18 cellular contexts compared by ENCODE assay signal in the genomic region with DNA sequence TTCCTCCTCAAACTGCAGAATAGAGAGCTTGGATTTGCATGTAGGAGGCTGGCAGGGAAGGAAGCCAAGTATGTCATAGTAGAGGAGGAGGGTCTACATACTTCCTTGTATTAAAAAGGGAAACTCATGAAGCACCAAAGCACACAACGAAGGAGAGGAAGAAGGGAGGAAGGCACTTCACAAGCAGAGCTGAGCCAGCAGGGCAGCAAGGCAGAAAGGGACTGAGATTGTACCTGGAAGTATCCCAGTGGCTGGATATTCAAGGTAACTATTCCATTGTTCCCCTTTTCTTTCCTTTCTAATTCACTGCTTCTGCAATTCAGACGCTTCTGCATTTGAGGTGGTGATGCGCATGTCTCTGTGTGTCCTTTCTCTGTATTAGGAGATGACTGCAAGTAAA.
"Had no signal": no experiment of that assay in that cellular context is flagged by ENCODE, and none has a peak within 500 bp of the region (broad histone marks: within the 10 kb centered on the region; RNA-seq: fewer than 3 reads in every experiment).

No MANE protein-coding gene starts in this region.

- H3K4me1 Mint-ChIP-seq: stimulated activated naive B cell treated with anti-CD40 and anti-IgM and Interleukin-4, amounts not matched to agents 10 μg/mL and 1 μg/mL and 100 μg/mL, for 72 hours had no signal

- H3K4me3 ChIP-seq: lung, psoas muscle had no signal

- H3K4me1 ChIP-seq: psoas muscle had no signal

- DNase-seq: activated CD4-positive, alpha-beta T cell treated with anti-CD3 and anti-CD28 coated beads for 48 hours; activated T-cell treated with anti-CD3 and anti-CD28 coated beads, Interleukin-2, amount 50 U/mL, for 1 hour; amygdala; cerebellar nuclear complex; effector memory CD8-positive, alpha-beta T cell; left colon; naive B cell; occipital lobe; psoas muscle; stimulated activated CD4-positive, alpha-beta T cell treated with anti-CD3 and anti-CD28 coated beads, Interleukin-2, amount 100 ng/mL, for 24 hours; stimulated activated naive B cell treated with anti-CD40 and anti-IgM and Interleukin-4, amounts not matched to agents 10 μg/mL and 1 μg/mL and 100 μg/mL, for 72 hours; T-helper 9 cell had no signal

- H3K36me3 Mint-ChIP-seq: type B pancreatic cell had no signal

- H3K27ac Mint-ChIP-seq: activated naive CD4-positive, alpha-beta T cell treated with anti-CD3 and anti-CD28 coated beads, Interleukin-2, amount 50 U/mL, for 24 hours; dendritic cell treated with granulocyte-macrophage colony-stimulating factor and Interleukin-4, amounts not matched to agents 40 ng/mL and 50 ng/mL, for 4 days; effector memory CD8-positive, alpha-beta T cell; naive B cell; stimulated activated naive B cell treated with anti-CD40 and anti-IgM and Interleukin-4, amounts not matched to agents 10 μg/mL and 1 μg/mL and 100 μg/mL, for 72 hours; type B pancreatic cell had no signal

- H3K27me3 Mint-ChIP-seq: activated naive CD4-positive, alpha-beta T cell treated with anti-CD3 and anti-CD28 coated beads, Interleukin-2, amount 50 U/mL, for 24 hours; dendritic cell treated with granulocyte-macrophage colony-stimulating factor and Interleukin-4, amounts not matched to agents 40 ng/mL and 50 ng/mL, for 4 days; effector memory CD8-positive, alpha-beta T cell; naive B cell; type B pancreatic cell had no signal

- H3K9me3 ChIP-seq: psoas muscle had no signal

- H3K27ac ChIP-seq: psoas muscle, VCaP had no signal

- H3K4me3 Mint-ChIP-seq: activated naive CD4-positive, alpha-beta T cell treated with anti-CD3 and anti-CD28 coated beads, Interleukin-2, amount 50 U/mL, for 24 hours; dendritic cell treated with granulocyte-macrophage colony-stimulating factor and Interleukin-4, amounts not matched to agents 40 ng/mL and 50 ng/mL, for 4 days; effector memory CD8-positive, alpha-beta T cell; naive B cell; stimulated activated naive B cell treated with anti-CD40 and anti-IgM and Interleukin-4, amounts not matched to agents 10 μg/mL and 1 μg/mL and 100 μg/mL, for 72 hours; type B pancreatic cell had no signal

- ATAC-seq: effector memory CD8-positive, alpha-beta T cell; left colon; psoas muscle; sciatic nerve; stimulated activated naive B cell treated with anti-CD40 and anti-IgM and Interleukin-4, amounts not matched to agents 10 μg/mL and 1 μg/mL and 100 μg/mL, for 72 hours had no signal

- H3K9me3 Mint-ChIP-seq: type B pancreatic cell had no signal
